1 cellular context compared by ENCODE assay signal in the genomic region with DNA sequence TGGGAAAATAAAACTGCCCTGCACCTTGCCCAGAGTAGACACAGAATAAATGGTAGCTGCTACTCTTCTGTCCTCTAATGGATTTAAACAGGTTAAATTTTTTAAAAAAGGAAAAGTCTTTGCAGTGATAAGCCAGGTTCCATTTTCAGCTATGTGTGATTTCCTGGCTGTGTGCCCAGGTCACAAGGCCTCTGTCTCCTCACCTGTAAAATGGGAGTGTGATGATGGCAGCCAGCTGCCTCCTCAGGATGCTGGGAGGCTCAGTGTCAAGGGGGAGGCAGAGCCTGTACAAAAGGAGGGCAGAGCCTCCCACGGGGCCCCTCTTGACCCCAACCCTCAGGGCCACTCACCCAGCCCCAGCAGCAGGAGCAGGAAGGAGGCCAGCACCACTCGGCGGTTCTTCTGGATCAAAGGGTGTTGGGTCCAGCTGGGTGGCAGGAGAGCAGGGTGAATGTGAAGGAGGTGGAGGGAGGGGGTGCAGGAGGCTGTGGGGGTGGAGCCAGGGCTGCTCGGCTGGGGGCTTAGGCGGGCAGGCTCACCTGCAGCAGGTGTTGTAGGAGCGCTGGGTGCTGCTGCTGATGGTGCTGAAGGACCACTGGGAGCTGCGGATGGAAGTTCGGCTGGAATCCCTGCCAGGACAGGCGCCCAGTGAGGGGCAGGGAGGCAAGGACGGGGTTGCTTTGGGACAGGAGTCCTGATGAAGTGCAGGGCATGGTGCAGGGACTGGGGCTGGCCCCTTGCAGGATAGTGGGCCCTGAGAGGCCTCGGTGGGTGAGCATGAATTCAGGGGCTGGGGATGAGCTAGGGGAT.
TF ChIP-seq lines count a peak whose summit lies in the region.

No MANE protein-coding gene starts in this region.

TF ChIP-seq in IMR-90, 13 proteins besides CTCF, POLR2A, EP300 and RAD21:
- no peak for TF ChIP-seq MAZ (IDR thresholded peaks at IDR 0.05; ENCODE audit: borderline replicate concordance, low read depth, low read length)
- no peak for TF ChIP-seq MXI1 (IDR thresholded peaks at IDR 0.05; ENCODE audit: borderline replicate concordance, low read depth, low read length)
- TF ChIP-seq SMC3 (IDR thresholded peaks at IDR 0.05; ENCODE audit: low read depth, low read length) = no peak
- TF ChIP-seq, protein P1, sequence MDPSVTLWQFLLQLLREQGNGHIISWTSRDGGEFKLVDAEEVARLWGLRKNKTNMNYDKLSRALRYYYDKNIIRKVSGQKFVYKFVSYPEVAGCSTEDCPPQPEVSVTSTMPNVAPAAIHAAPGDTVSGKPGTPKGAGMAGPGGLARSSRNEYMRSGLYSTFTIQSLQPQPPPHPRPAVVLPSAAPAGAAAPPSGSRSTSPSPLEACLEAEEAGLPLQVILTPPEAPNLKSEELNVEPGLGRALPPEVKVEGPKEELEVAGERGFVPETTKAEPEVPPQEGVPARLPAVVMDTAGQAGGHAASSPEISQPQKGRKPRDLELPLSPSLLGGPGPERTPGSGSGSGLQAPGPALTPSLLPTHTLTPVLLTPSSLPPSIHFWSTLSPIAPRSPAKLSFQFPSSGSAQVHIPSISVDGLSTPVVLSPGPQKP (IDR thresholded peaks at IDR 0.05; ENCODE audit: borderline replicate concordance, low read depth, low read length) = no peak
- no peak for TF ChIP-seq CHD1 (IDR thresholded peaks at IDR 0.05; ENCODE audit: low read depth, low read length)
- no peak for TF ChIP-seq FOS (IDR thresholded peaks at IDR 0.05; ENCODE audit: low read depth, low read length)
- no peak for TF ChIP-seq MAFK (IDR thresholded peaks at IDR 0.05; ENCODE audit: low read depth, low read length)
- no peak for TF ChIP-seq BHLHE40 (IDR thresholded peaks at IDR 0.05; ENCODE audit: low read depth, low read length)
- no peak for TF ChIP-seq NFE2L2 (IDR thresholded peaks at IDR 0.05; ENCODE audit: low read depth, low read length)
- no peak for TF ChIP-seq CEBPB (IDR thresholded peaks at IDR 0.05; ENCODE audit: low read depth, low read length)
- no peak for TF ChIP-seq RFX5 (IDR thresholded peaks at IDR 0.05; ENCODE audit: low read depth, low read length)
- no peak for TF ChIP-seq RCOR1 (IDR thresholded peaks at IDR 0.05; ENCODE audit: insufficient replicate concordance, low read length)
- TF ChIP-seq, protein P2, sequence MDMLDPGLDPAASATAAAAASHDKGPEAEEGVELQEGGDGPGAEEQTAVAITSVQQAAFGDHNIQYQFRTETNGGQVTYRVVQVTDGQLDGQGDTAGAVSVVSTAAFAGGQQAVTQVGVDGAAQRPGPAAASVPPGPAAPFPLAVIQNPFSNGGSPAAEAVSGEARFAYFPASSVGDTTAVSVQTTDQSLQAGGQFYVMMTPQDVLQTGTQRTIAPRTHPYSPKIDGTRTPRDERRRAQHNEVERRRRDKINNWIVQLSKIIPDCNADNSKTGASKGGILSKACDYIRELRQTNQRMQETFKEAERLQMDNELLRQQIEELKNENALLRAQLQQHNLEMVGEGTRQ (IDR thresholded peaks at IDR 0.05; ENCODE audit: low read depth, low read length) = no peak
